ENCODE assay signal across 21 cellular contexts in the genomic region with DNA sequence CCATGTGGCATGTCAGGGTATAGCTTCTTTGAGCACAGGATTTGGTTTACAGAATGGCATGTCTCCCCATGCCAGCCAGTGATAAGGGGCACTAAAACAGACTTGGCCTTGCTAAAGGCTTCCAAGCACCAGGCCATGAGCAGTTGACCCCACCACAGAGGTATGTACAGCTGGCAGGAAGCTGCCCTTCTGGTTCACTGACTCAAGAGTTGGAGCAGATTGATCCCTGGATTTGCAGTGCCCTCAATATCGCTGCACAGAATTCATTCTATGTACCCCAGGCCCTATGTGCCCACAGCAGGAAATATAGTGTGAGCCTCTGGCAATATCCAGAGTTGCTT. TPM values are rescaled to one million over a fixed set of nuclear protein-coding genes. Genes with fewer than 3 reads are reported as not detected.
"Had no signal": no experiment of that assay in that cellular context is flagged by ENCODE, and none has a peak within 500 bp of the region (broad histone marks: within the 10 kb centered on the region; RNA-seq: fewer than 3 reads in every experiment).

No MANE protein-coding gene starts in this region.

- H3K9me3 ChIP-seq: esophagus squamous epithelium, stomach, tibial nerve had no signal

- H3K4me2 ChIP-seq: hepatocyte had no signal

- ATAC-seq: activated CD4-positive, alpha-beta T cell treated with anti-CD3 and anti-CD28 coated beads for 36 hours; naive thymus-derived CD4-positive, alpha-beta T cell; stimulated activated naive B cell treated with anti-CD40 and anti-IgM and Interleukin-4, amounts not matched to agents 10 μg/mL and 1 μg/mL and 100 μg/mL, for 72 hours had no signal

- H3K79me2 ChIP-seq: hepatocyte had no signal

- FAIRE-seq: astrocyte had no signal

- H3K27me3 ChIP-seq: brain microvascular endothelial cell, esophagus squamous epithelium, hepatocyte, stomach, tibial nerve had no signal

- H2AFZ ChIP-seq: hepatocyte had no signal

- H3K36me3 ChIP-seq: brain microvascular endothelial cell, stomach had no signal

- H3K27ac ChIP-seq: brain microvascular endothelial cell, hepatocyte had no signal

- DNase-seq: activated B cell treated with CpG ODN at 0.5 μM for 24 hours; activated CD4-positive, alpha-beta T cell treated with anti-CD3 and anti-CD28 coated beads for 36 hours; activated CD4-positive, alpha-beta T cell treated with anti-CD3 and anti-CD28 coated beads, Interleukin-2, amount 50 U/mL, for 4 hours; activated effector memory CD4-positive, alpha-beta T cell treated with anti-CD3 and anti-CD28 coated beads, Interleukin-2, amount 50 U/mL, for 16 hours; activated naive CD4-positive, alpha-beta T cell treated with anti-CD3 and anti-CD28 coated beads, Interleukin-2, amount 10 ng/mL, durations not matched to agents 7 days and 5 days; activated naive CD8-positive, alpha-beta T cell treated with anti-CD3 and anti-CD28 coated beads, Interleukin-2, amount 10 ng/mL, durations not matched to agents 7 days and 5 days; brain microvascular endothelial cell; central memory CD4-positive, alpha-beta T cell; effector CD4-positive, alpha-beta T cell; esophagus squamous epithelium; foreskin melanocyte; islet precursor cell; left cardiac atrium; naive thymus-derived CD4-positive, alpha-beta T cell; stimulated activated CD4-positive, alpha-beta T cell treated with anti-CD3 and anti-CD28 coated beads, Interleukin-15, amount 100 ng/mL, for 24 hours; stimulated activated CD4-positive, alpha-beta T cell treated with anti-CD3 and anti-CD28 coated beads, Interleukin-2, amount 100 ng/mL, for 24 hours; stimulated activated naive B cell treated with anti-CD40 and anti-IgM and Interleukin-4, amounts not matched to agents 10 μg/mL and 1 μg/mL and 100 μg/mL, for 72 hours; stomach had no signal

- H3K4me3 ChIP-seq: esophagus squamous epithelium, hepatocyte, stomach, tibial nerve had no signal

RNA-seq across cellular contexts. Expression of gene HLF, which starts 24.3 kb away (rescaled TPM):
- total RNA-seq: astrocyte had no signal
